ENCODE assay signal across 1 cellular context in genomic region chr3:42846682-42847522, GRCh38.
A peak's percentile ranks its signal among the peaks of the same experiment; 100 is the strongest.
TF ChIP-seq lines count a peak whose summit lies in the region.

No MANE protein-coding gene starts in this region.

TF ChIP-seq in HepG2, 621 proteins besides CTCF, POLR2A, EP300 and RAD21 (continued from another document):
- TF ChIP-seq ZXDC (CRISPR knock-in tag; IDR thresholded peaks at IDR 0.05) (no peak), TCF7 (IDR thresholded peaks at IDR 0.05; ENCODE audit: low read depth) (peak; percentile 80), REL (CRISPR knock-in tag; conservative IDR thresholded peaks at IDR 0.05) (no peak), ARID5B (CRISPR knock-in tag; IDR thresholded peaks at IDR 0.05) (peak; percentile 62; the same call in 1 of the 2 replicates), PATZ1 (CRISPR knock-in tag; IDR thresholded peaks at IDR 0.05) (peak; percentile 49), ZMYM4 (CRISPR knock-in tag; IDR thresholded peaks at IDR 0.05) (no peak), BCL6 (CRISPR knock-in tag; IDR thresholded peaks at IDR 0.05) (peak; percentile 91), ISL2 (CRISPR knock-in tag; IDR thresholded peaks at IDR 0.05) (0 out of 2 replicates have a peak, but pooled peaks have one; percentile 25)
